13 cellular contexts compared by ENCODE assay signal in the genomic region with DNA sequence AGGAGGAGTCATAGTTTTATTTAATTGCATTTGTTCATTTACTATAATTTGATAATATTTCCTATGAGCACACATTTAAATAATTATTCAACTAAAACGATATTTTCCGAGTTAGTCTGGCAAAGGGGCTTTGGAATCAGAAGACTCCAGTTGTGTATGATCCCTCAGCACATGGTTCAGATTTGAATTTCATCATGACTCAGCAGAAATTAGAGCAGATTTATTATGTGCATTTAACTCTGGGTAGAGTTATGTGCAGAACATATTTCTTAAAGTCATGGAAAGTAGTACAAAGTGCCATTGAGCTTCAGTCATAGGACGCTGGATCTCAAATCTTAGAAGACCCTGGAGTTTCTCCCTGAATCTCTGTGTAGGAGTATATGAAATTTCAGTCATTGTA.
DNase-seq lines count a peak whose midpoint lies in the region; TF ChIP-seq lines count a peak whose summit lies in the region.
"Had no signal": no experiment of that assay in that cellular context is flagged by ENCODE, and none has a peak within 500 bp of the region (broad histone marks: within the 10 kb centered on the region; RNA-seq: fewer than 3 reads in every experiment).

No MANE protein-coding gene starts in this region.

- peak overlapping the region; percentile 8; the same call in 1 of the 2 replicates for H3K27ac ChIP-seq in PC-9
- H3K27ac ChIP-seq in uterus: no peak overlapping the region
- H3K27ac ChIP-seq: BLaER1, HL-60 had no signal

- H3K27me3 ChIP-seq in PC-9 (ENCODE audit: insufficient read depth, low read depth) (no peaks in the 10 kb centered on the region), uterus (no peaks in the 10 kb centered on the region)
- H3K27me3 ChIP-seq: BLaER1 had no signal

- DNase-seq in AG10803 (ENCODE audit: low read depth) (peak; percentile 45), PC-9 (no peak), fibroblast of mammary gland (ENCODE audit: low read depth) (peak; percentile 38), DMS53 (lab: John Stamatoyannopoulos, UW) (no peak), inferior parietal cortex (ENCODE audit: extremely low spot score) (no peak), uterus (no peak)
- DNase-seq: AML-193; Caco-2; CD8-positive, alpha-beta memory T cell; GF-D8 had no signal

- H2AFZ ChIP-seq in PC-9: no peak overlapping the region

- peak overlapping the region; percentile 23 to 58 (median 55) for H3K27ac Mint-ChIP-seq in nephron
- H3K27ac Mint-ChIP-seq: CD8-positive, alpha-beta memory T cell had no signal

- no peaks in the 10 kb centered on the region for H3K36me3 Mint-ChIP-seq in nephron (ENCODE audit: low read depth)
- H3K36me3 Mint-ChIP-seq: CD8-positive, alpha-beta memory T cell had no signal

- H3K36me3 ChIP-seq in PC-9 (ENCODE audit: low read depth) (no peaks in the 10 kb centered on the region), uterus (no peaks in the 10 kb centered on the region)
- H3K36me3 ChIP-seq: BLaER1 had no signal

- TF ChIP-seq POLR2A in uterus (IDR thresholded peaks at IDR 0.05): no peak

- intact Hi-C loops in PC-9 (cut with micrococcal nuclease; ENCODE audit: unreplicated experiment) (no loop called here), uterus (cut with DNase I; ENCODE audit: low total_unique reads) (no loop called here)

- no peak overlapping the region for H3K4me3 Mint-ChIP-seq in nephron
- H3K4me3 Mint-ChIP-seq: CD8-positive, alpha-beta memory T cell had no signal

- peaks cover 3% of the 10 kb centered on the region for H3K27me3 Mint-ChIP-seq in nephron (ENCODE audit: low read depth)

- no peak overlapping the region for H3K4me2 ChIP-seq in PC-9
- H3K4me2 ChIP-seq: BLaER1 had no signal

- H3K9me3 ChIP-seq in PC-9 (ENCODE audit: insufficient read depth, low read depth) (no peaks in the 10 kb centered on the region), uterus (no peaks in the 10 kb centered on the region)
- H3K9me3 ChIP-seq: BLaER1, Caco-2 had no signal

- POLR2A ChIA-PET in PC-9 (lab: Charles Lee; ENCODE audit: unreplicated experiment): no interaction called here

- H3K4me3 ChIP-seq in AG10803 (ENCODE audit: low read length): no peak overlapping the region
- H3K4me3 ChIP-seq in PC-9: no peak overlapping the region
- H3K4me3 ChIP-seq in fibroblast of mammary gland (ENCODE audit: control insufficient read depth, low read depth, low read length): no peak overlapping the region
- H3K4me3 ChIP-seq in uterus: no peak overlapping the region
- H3K4me3 ChIP-seq: BLaER1 had no signal

- no peaks in the 10 kb centered on the region for H3K9me2 ChIP-seq in PC-9 (ENCODE audit: insufficient read depth)

- no peaks in the 10 kb centered on the region for H3F3A ChIP-seq in PC-9 (ENCODE audit: insufficient read depth, low read depth)

- BruUV-seq in PC-9 (replicated peaks; lab: Mats Ljungman, UMichigan): no TSS peak

- TF ChIP-seq CTCF in AG10803 (conservative IDR thresholded peaks at IDR 0.05; ENCODE audit: low read length) (no peak), PC-9 (conservative IDR thresholded peaks at IDR 0.05) (no peak), fibroblast of mammary gland (conservative IDR thresholded peaks at IDR 0.05; ENCODE audit: control insufficient read depth, insufficient read depth, low read depth, low read length) (no peak), nephron (IDR thresholded peaks at IDR 0.05; ENCODE audit: unreplicated experiment in 3 of 3) (no peak), uterus (IDR thresholded peaks at IDR 0.05) (no peak)

- H3K4me1 ChIP-seq in PC-9 (replicated peaks; ENCODE audit: insufficient read depth): peaks cover 25% of the 10 kb centered on the region
- peaks cover 0 to 6% of the 10 kb centered on the region in 2 donors for H3K4me1 ChIP-seq in uterus

- no peaks in the 10 kb centered on the region for H3K9me3 Mint-ChIP-seq in nephron
- H3K9me3 Mint-ChIP-seq: CD8-positive, alpha-beta memory T cell had no signal

- H4K20me1 ChIP-seq in PC-9 (ENCODE audit: insufficient read depth): no peaks in the 10 kb centered on the region
- H4K20me1 ChIP-seq: BLaER1 had no signal

- CTCF ChIA-PET in PC-9 (lab: Charles Lee): no interaction called here

- no peaks in the 10 kb centered on the region for H3K79me2 ChIP-seq in PC-9 (ENCODE audit: low read depth)

- peaks cover 46% of the 10 kb centered on the region for H3K4me1 Mint-ChIP-seq in nephron
- H3K4me1 Mint-ChIP-seq: CD8-positive, alpha-beta memory T cell had no signal

Comparison
In these comparisons a context has a peak if more than half of its experiments do, and no peak if none do; other contexts are left out.
1. DNase-seq: peak in AG10803 (single experiment) and fibroblast of mammary gland (single experiment); none in PC-9 (0 of 2), DMS53 (single experiment), inferior parietal cortex (single experiment) and uterus (0 of 2).